1 cellular context compared by ENCODE assay signal in the genomic region with DNA sequence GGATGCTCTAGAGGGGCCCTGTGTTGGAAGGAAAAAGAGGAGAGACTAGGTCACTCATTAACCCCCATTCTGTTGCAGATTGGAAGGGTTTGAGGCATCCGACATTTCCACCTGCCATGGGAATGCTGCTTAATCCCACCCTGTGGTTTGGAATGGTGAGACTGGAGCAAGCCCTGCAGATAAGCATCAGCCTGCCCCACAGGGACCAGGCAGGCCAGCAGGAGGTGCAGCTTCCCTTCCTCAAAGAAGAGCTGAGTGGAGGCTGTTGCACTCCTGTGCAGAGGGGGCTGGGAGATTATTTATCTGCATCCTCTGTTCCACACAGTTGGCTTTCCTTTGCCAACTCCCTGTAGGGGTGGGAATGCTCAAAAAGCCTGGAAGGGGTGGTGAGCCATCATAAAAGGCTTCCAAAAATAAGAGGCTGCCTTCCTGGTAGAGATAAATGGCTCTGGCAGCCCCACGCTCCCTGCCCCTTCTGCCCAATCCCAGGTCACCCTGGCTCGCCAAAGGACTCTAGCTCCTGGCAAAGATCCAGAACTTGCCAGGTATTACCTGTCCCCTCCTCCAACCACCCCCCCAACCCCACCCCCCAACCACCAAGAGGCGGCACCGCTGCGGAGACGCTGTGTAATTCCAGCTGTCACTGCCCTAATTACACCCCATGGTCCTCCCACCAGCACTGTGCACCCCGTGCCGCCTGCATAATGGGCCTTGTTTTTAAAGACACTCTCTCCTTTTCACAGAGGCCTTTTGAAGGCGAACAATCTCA.
TF ChIP-seq lines count a peak whose summit lies in the region.

No MANE protein-coding gene starts in this region.

TF ChIP-seq in GM23338, 12 proteins besides CTCF, POLR2A, EP300 and RAD21 (continued from another document):
- no peak for TF ChIP-seq ZNF462 (CRISPR knock-in tag; IDR thresholded peaks at IDR 0.05)
- TF ChIP-seq POLR2AphosphoS5 (IDR thresholded peaks at IDR 0.05; ENCODE audit: low read depth), result no peak
- no peak for TF ChIP-seq JUNB (IDR thresholded peaks at IDR 0.05; ENCODE audit: unreplicated experiment)
- TF ChIP-seq ZNF331 (CRISPR knock-in tag; IDR thresholded peaks at IDR 0.05; ENCODE audit: low read depth), result no peak
- no peak for TF ChIP-seq NANOG (IDR thresholded peaks at IDR 0.05; ENCODE audit: borderline replicate concordance)
- TF ChIP-seq, protein P1, sequence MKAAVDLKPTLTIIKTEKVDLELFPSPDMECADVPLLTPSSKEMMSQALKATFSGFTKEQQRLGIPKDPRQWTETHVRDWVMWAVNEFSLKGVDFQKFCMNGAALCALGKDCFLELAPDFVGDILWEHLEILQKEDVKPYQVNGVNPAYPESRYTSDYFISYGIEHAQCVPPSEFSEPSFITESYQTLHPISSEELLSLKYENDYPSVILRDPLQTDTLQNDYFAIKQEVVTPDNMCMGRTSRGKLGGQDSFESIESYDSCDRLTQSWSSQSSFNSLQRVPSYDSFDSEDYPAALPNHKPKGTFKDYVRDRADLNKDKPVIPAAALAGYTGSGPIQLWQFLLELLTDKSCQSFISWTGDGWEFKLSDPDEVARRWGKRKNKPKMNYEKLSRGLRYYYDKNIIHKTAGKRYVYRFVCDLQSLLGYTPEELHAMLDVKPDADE (IDR thresholded peaks at IDR 0.05), result no peak
